In genomic region chr1:161653971-161654370, GRCh38 we compare ENCODE assay signal across 13 cellular contexts. TPM values are rescaled to one million over a fixed set of nuclear protein-coding genes. Genes with fewer than 3 reads are reported as not detected.
"Had no signal": no experiment of that assay in that cellular context is flagged by ENCODE, and none has a peak within 500 bp of the region (broad histone marks: within the 10 kb centered on the region; RNA-seq: fewer than 3 reads in every experiment).

No MANE protein-coding gene starts in this region.

RNA-seq across cellular contexts. Expression of gene FCGR2B, which starts 9.0 kb away (rescaled TPM):
- total RNA-seq: activated CD4-positive, alpha-beta T cell treated with anti-CD3 and anti-CD28 coated beads for 36 hours; activated CD4-positive, alpha-beta T cell treated with anti-CD3 and anti-CD28 coated beads, Interleukin-2, amount 10 ng/mL, durations not matched to agents 7 days and 5 days; activated CD8-positive, alpha-beta T cell treated with anti-CD3 and anti-CD28 coated beads, Interleukin-2, amount 10 ng/mL, durations not matched to agents 7 days and 5 days; activated T-helper 2 cell treated with anti-CD3 and anti-CD28 coated beads, Interferon-gamma antibody, Interleukin-2, Interleukin-4, amounts not matched to agents 10 μg/mL and 5 μg/mL and 100 μg/mL, durations not matched to agents 14 hours and 24 hours and 36 hours; bronchial epithelial cell; cardiac muscle cell; chondrocyte had no signal
- polyA plus RNA-seq: cardiac muscle cell had no signal

RNA-seq across cellular contexts. Expression of gene FCGR3B, which starts 23.0 kb away (rescaled TPM):
- total RNA-seq: activated CD4-positive, alpha-beta memory T cell treated with anti-CD3 and anti-CD28 coated beads, Interleukin-2, amount 10 ng/mL, durations not matched to agents 7 days and 5 days; activated CD4-positive, alpha-beta T cell treated with anti-CD3 and anti-CD28 coated beads for 36 hours; activated CD4-positive, alpha-beta T cell treated with anti-CD3 and anti-CD28 coated beads, Interleukin-2, amount 10 ng/mL, durations not matched to agents 7 days and 5 days; activated CD8-positive, alpha-beta T cell treated with anti-CD3 and anti-CD28 coated beads, Interleukin-2, amount 10 ng/mL, durations not matched to agents 7 days and 5 days; activated naive CD8-positive, alpha-beta T cell treated with anti-CD3 and anti-CD28 coated beads, Interleukin-2, amount 10 ng/mL, durations not matched to agents 7 days and 5 days; activated T-helper 2 cell treated with anti-CD3 and anti-CD28 coated beads, Interferon-gamma antibody, Interleukin-2, Interleukin-4, amounts not matched to agents 10 μg/mL and 5 μg/mL and 100 μg/mL, durations not matched to agents 14 hours and 24 hours and 36 hours; ascending aorta; bronchial epithelial cell; cardiac muscle cell; chondrocyte; T-helper 2 cell treated with Interferon-gamma antibody and Interleukin-4, amounts not matched to agents 100 ng/mL and 5 ng/mL, for 36 hours; WTC11 had no signal
- polyA plus RNA-seq: cardiac muscle cell had no signal

RNA-seq across cellular contexts. Expression of gene FCRLA, which starts 53.1 kb away (rescaled TPM):
- total RNA-seq: activated CD4-positive, alpha-beta memory T cell treated with anti-CD3 and anti-CD28 coated beads, Interleukin-2, amount 10 ng/mL, durations not matched to agents 7 days and 5 days; activated CD4-positive, alpha-beta T cell treated with anti-CD3 and anti-CD28 coated beads for 36 hours; activated CD4-positive, alpha-beta T cell treated with anti-CD3 and anti-CD28 coated beads, Interleukin-2, amount 10 ng/mL, durations not matched to agents 7 days and 5 days; activated CD8-positive, alpha-beta memory T cell treated with anti-CD3 and anti-CD28 coated beads, Interleukin-2, amount 10 ng/mL, durations not matched to agents 7 days and 5 days; activated CD8-positive, alpha-beta T cell treated with anti-CD3 and anti-CD28 coated beads, Interleukin-2, amount 10 ng/mL, durations not matched to agents 7 days and 5 days; activated T-helper 2 cell treated with anti-CD3 and anti-CD28 coated beads, Interferon-gamma antibody, Interleukin-2, Interleukin-4, amounts not matched to agents 10 μg/mL and 5 μg/mL and 100 μg/mL, durations not matched to agents 14 hours and 24 hours and 36 hours; ascending aorta; cardiac muscle cell; chondrocyte; T-helper 2 cell treated with Interferon-gamma antibody and Interleukin-4, amounts not matched to agents 100 ng/mL and 5 ng/mL, for 36 hours had no signal
- polyA plus RNA-seq: cardiac muscle cell had no signal
